In genomic region chr14:74954232-74954946, GRCh38 we compare ENCODE assay signal across 8 cellular contexts. TPM values are rescaled to one million over a fixed set of nuclear protein-coding genes. Genes with fewer than 3 reads are reported as not detected.
DNase-seq lines count a peak whose midpoint lies in the region; ATAC-seq and TF ChIP-seq lines count a peak whose summit lies in the region.
"Had no signal": no experiment of that assay in that cellular context is flagged by ENCODE, and none has a peak within 500 bp of the region (broad histone marks: within the 10 kb centered on the region; RNA-seq: fewer than 3 reads in every experiment).

No MANE protein-coding gene starts in this region.

- H3K36me3 ChIP-seq in WERI-Rb-1, result peaks cover 21% of the 10 kb centered on the region
- no peaks in the 10 kb centered on the region for H3K36me3 ChIP-seq in transverse colon

- H3K4me3 Mint-ChIP-seq in CD4-positive, alpha-beta T cell, result no peak overlapping the region

- H3K27me3 Mint-ChIP-seq in CD4-positive, alpha-beta T cell, result peaks cover 19% of the 10 kb centered on the region

- H3K9me3 ChIP-seq in WERI-Rb-1 (ENCODE audit: severe bottlenecking) (no peaks in the 10 kb centered on the region), transverse colon (no peaks in the 10 kb centered on the region)
- H3K9me3 ChIP-seq in CD4-positive, alpha-beta T cell (ENCODE audit: control insufficient read depth, low read length), result no peaks in the 10 kb centered on the region

- POLR2A ChIA-PET in CD4-positive, alpha-beta T cell (lab: Charles Lee), result interaction anchor here (0.8 kb wide), 1 partner anchor 10 kb away, joined by 3 read pairs; no protein-coding TSS in a partner anchor

- DNase-seq in NCI-H1105 (lab: John Stamatoyannopoulos, UW) (peak; percentile 86), WERI-Rb-1 (peak; percentile 63), iPS-NIHi11 (ENCODE audit: low spot score) (peak; percentile 67), transverse colon (no peak)
- no peak for DNase-seq in CD4-positive, alpha-beta T cell
- DNase-seq: activated T-cell treated with anti-CD3 and anti-CD28 coated beads, Interleukin-2, amount 50 U/mL, for 4 hours had no signal

- TF ChIP-seq CTCF in WERI-Rb-1 (IDR thresholded peaks at IDR 0.05; ENCODE audit: low read depth, low read length) (no peak), transverse colon (IDR thresholded peaks at IDR 0.05) (no peak)
- TF ChIP-seq CTCF in CD4-positive, alpha-beta T cell (IDR thresholded peaks at IDR 0.05), result no peak

- H3K27ac ChIP-seq in WERI-Rb-1 (peak overlapping the region; percentile 67), transverse colon (peak overlapping the region in 3 of 4 donors; percentile 10 to 44 (median 25))
- H3K27ac ChIP-seq in CD4-positive, alpha-beta T cell (ENCODE audit: low read depth, low read length), result no peak overlapping the region

- 37% methylated on average over 15 of the region's 18 CpGs; no CpG with 5 or more reads in 1 of the 2 donors for WGBS in transverse colon (ENCODE audit: low coverage in 1 of 2), 2 donors

- H3K27me3 ChIP-seq in WERI-Rb-1 (ENCODE audit: insufficient read depth, low read depth, severe bottlenecking) (no peaks in the 10 kb centered on the region), transverse colon (no peaks in the 10 kb centered on the region)
- H3K27me3 ChIP-seq in CD4-positive, alpha-beta T cell (ENCODE audit: control insufficient read depth, insufficient read depth, low read length), result peaks cover 8% of the 10 kb centered on the region

- no peak for ATAC-seq in GM21529 (IDR thresholded peaks at IDR 0.05; ENCODE audit: unreplicated experiment)
- ATAC-seq in HG03159 (IDR thresholded peaks at IDR 0.05; ENCODE audit: unreplicated experiment), result no peak
- no peak for ATAC-seq in CD4-positive, alpha-beta T cell (ENCODE audit: poor library complexity)

- no peak for TF ChIP-seq POLR2A in transverse colon (IDR thresholded peaks at IDR 0.05)

- peaks cover 23 to 32% (median 29%) of the 10 kb centered on the region in 4 donors for H3K4me1 ChIP-seq in transverse colon

- CTCF ChIA-PET in CD4-positive, alpha-beta T cell (lab: Charles Lee), result no interaction called here

- H3K4me3 ChIP-seq in WERI-Rb-1 (ENCODE audit: low read depth, low read length) (peak overlapping the region; percentile 74), transverse colon (peak overlapping the region in 3 of 4 donors; percentile 40 to 57 (median 46))

- H3K36me3 Mint-ChIP-seq in CD4-positive, alpha-beta T cell (ENCODE audit: low read depth), result no peaks in the 10 kb centered on the region

- intact Hi-C loops in transverse colon (cut with DNase I; ENCODE audit: low total_unique reads), result no loop called here
- intact Hi-C loops in CD4-positive, alpha-beta T cell (cut with DNase I, micrococcal nuclease), result no loop called here

- no peaks in the 10 kb centered on the region for H3K4me1 Mint-ChIP-seq in CD4-positive, alpha-beta T cell (ENCODE audit: low read depth)

- no peak for TF ChIP-seq EP300 in transverse colon (IDR thresholded peaks at IDR 0.05; ENCODE audit: low read depth)

- no peak overlapping the region for H3K27ac Mint-ChIP-seq in CD4-positive, alpha-beta T cell

- in situ Hi-C loops in transverse colon (cut with MboI; ENCODE audit: low pct_ligation_motif_present in 1 of 4, low pct_unique_long_range_greater_than_20kb in 1 of 4, low sequenced_read_pairs in 3 of 4), result loop anchor here in 1 of 4 donors (10.0 kb wide), 1 partner anchor 130 kb away; no protein-coding TSS in a partner anchor

- H3K9me3 Mint-ChIP-seq in CD4-positive, alpha-beta T cell, result no peaks in the 10 kb centered on the region
- H3K9me3 Mint-ChIP-seq: activated T-cell treated with anti-CD3 and anti-CD28 coated beads, Interleukin-2, amount 50 U/mL, for 4 hours had no signal

RNA-seq across cellular contexts. Expression of gene PGF, which starts 1.0 kb away (rescaled TPM):
- 10 to 100 TPM in 2 of 4 donors, 1 to 10 TPM in 1, not detected in 1; 9.7 to 10.5 (median 10.1) TPM for total RNA-seq in transverse colon
- total RNA-seq in CD4-positive, alpha-beta T cell, result under 1 TPM in 1 of 2 experiments, not detected in 1; 0.11 TPM

RNA-seq across cellular contexts. Expression of gene RPS6KL1, which starts 31.3 kb away (rescaled TPM):
- total RNA-seq in transverse colon, result 10 to 100 TPM in 1 of 4 donors, 1 to 10 TPM in 2, not detected in 1; 6.4 to 54.1 (median 9.3) TPM
- total RNA-seq in CD4-positive, alpha-beta T cell, result 10 to 100 TPM; 12.5 to 12.7 TPM

RNA-seq across cellular contexts. Expression of gene EIF2B2, which starts 48.3 kb away (rescaled TPM):
- 10 to 100 TPM; 42.9 to 55.4 (median 51.1) TPM for total RNA-seq in transverse colon
- total RNA-seq in CD4-positive, alpha-beta T cell, result 10 to 100 TPM; 21.0 to 24.2 TPM

Comparison
In these comparisons a context has a peak if more than half of its experiments do, and no peak if none do; other contexts are left out.
1. DNase-seq: peak in NCI-H1105 (single experiment), WERI-Rb-1 (single experiment) and iPS-NIHi11 (single experiment); none in transverse colon (single experiment) and CD4-positive, alpha-beta T cell (0 of 10).